Comparison of ENCODE assay signal across 21 cellular contexts in genomic region chr7:141444956-141445355, GRCh38.
"Had no signal": no experiment of that assay in that cellular context is flagged by ENCODE, and none has a peak within 500 bp of the region (broad histone marks: within the 10 kb centered on the region; RNA-seq: fewer than 3 reads in every experiment).

No MANE protein-coding gene starts in this region.

- H3K27me3 ChIP-seq: esophagus muscularis mucosa, gastrocnemius medialis, neural progenitor cell, ovary, right lobe of liver, testis, transverse colon had no signal

- H3K4me3 ChIP-seq: esophagus muscularis mucosa, gastrocnemius medialis, mucosa of descending colon, neural progenitor cell, ovary, right lobe of liver, spleen, testis, transverse colon had no signal

- H3K4me1 Mint-ChIP-seq: stimulated activated naive B cell treated with anti-CD40 and anti-IgM and Interleukin-4, amounts not matched to agents 10 μg/mL and 1 μg/mL and 100 μg/mL, for 72 hours; stimulated activated naive CD8-positive, alpha-beta T cell treated with anti-CD3 and anti-CD28 coated beads, Interleukin-15, amount 100 ng/mL, for 72 hours had no signal

- FAIRE-seq: keratinocyte had no signal

- H3K9me3 Mint-ChIP-seq: effector memory CD8-positive, alpha-beta T cell; natural killer cell treated with Interleukin-12 subunit alpha and Interleukin-12 subunit beta and Interleukin-15 and Interleukin-18, amount 100 ng/mL, for 72 hours; neural progenitor cell; stimulated activated naive B cell treated with anti-CD40 and anti-IgM and Interleukin-4, amounts not matched to agents 10 μg/mL and 1 μg/mL and 100 μg/mL, for 72 hours; stimulated activated naive CD8-positive, alpha-beta T cell treated with anti-CD3 and anti-CD28 coated beads, Interleukin-15, amount 100 ng/mL, for 72 hours had no signal

- H3K27ac Mint-ChIP-seq: effector memory CD8-positive, alpha-beta T cell; natural killer cell treated with Interleukin-12 subunit alpha and Interleukin-12 subunit beta and Interleukin-15 and Interleukin-18, amount 100 ng/mL, for 72 hours; neural progenitor cell; progenitor cell of endocrine pancreas; stimulated activated naive B cell treated with anti-CD40 and anti-IgM and Interleukin-4, amounts not matched to agents 10 μg/mL and 1 μg/mL and 100 μg/mL, for 72 hours; stimulated activated naive CD8-positive, alpha-beta T cell treated with anti-CD3 and anti-CD28 coated beads, Interleukin-15, amount 100 ng/mL, for 72 hours had no signal

- H3K4me2 ChIP-seq: neural progenitor cell had no signal

- H3K36me3 ChIP-seq: gastrocnemius medialis, neural progenitor cell, ovary, right lobe of liver, spleen, transverse colon had no signal

- DNase-seq: effector memory CD8-positive, alpha-beta T cell; gastrocnemius medialis; glutamatergic neuron; mucosa of descending colon; nucleus accumbens; ovary; right lobe of liver; spleen; stimulated activated CD4-positive, alpha-beta T cell treated with anti-CD3 and anti-CD28 coated beads, Interleukin-15, amount 100 ng/mL, for 24 hours; stimulated activated CD4-positive, alpha-beta T cell treated with anti-CD3 and anti-CD28 coated beads, Interleukin-1b, Interleukin-23, amount 100 ng/mL, for 48 hours; stimulated activated CD4-positive, alpha-beta T cell treated with anti-CD3 and anti-CD28 coated beads, Interleukin-4, amount 100 ng/mL, for 24 hours; stimulated activated naive B cell treated with anti-CD40 and anti-IgM and Interleukin-4, amounts not matched to agents 10 μg/mL and 1 μg/mL and 100 μg/mL, for 72 hours; stimulated activated naive CD8-positive, alpha-beta T cell treated with anti-CD3 and anti-CD28 coated beads, Interleukin-15, amount 100 ng/mL, for 72 hours; testis; transverse colon had no signal

- H3K27ac ChIP-seq: epithelial cell of prostate, esophagus muscularis mucosa, gastrocnemius medialis, neural progenitor cell, ovary, right lobe of liver, spleen, testis, transverse colon had no signal

- H3K9ac ChIP-seq: neural progenitor cell had no signal

- H3K4me3 Mint-ChIP-seq: effector memory CD8-positive, alpha-beta T cell; natural killer cell treated with Interleukin-12 subunit alpha and Interleukin-12 subunit beta and Interleukin-15 and Interleukin-18, amount 100 ng/mL, for 72 hours; neural progenitor cell; stimulated activated naive B cell treated with anti-CD40 and anti-IgM and Interleukin-4, amounts not matched to agents 10 μg/mL and 1 μg/mL and 100 μg/mL, for 72 hours; stimulated activated naive CD8-positive, alpha-beta T cell treated with anti-CD3 and anti-CD28 coated beads, Interleukin-15, amount 100 ng/mL, for 72 hours had no signal

- H3K36me3 Mint-ChIP-seq: natural killer cell treated with Interleukin-12 subunit alpha and Interleukin-12 subunit beta and Interleukin-15 and Interleukin-18, amount 100 ng/mL, for 72 hours; stimulated activated naive B cell treated with anti-CD40 and anti-IgM and Interleukin-4, amounts not matched to agents 10 μg/mL and 1 μg/mL and 100 μg/mL, for 72 hours had no signal

- H3K27me3 Mint-ChIP-seq: progenitor cell of endocrine pancreas had no signal

- H3K9me3 ChIP-seq: esophagus muscularis mucosa, gastrocnemius medialis, mucosa of descending colon, ovary, right lobe of liver, spleen, testis, transverse colon had no signal

- H3K4me1 ChIP-seq: gastrocnemius medialis, neural progenitor cell, right lobe of liver, spleen, transverse colon had no signal
